ENCODE assay signal across 25 cellular contexts in the genomic region with DNA sequence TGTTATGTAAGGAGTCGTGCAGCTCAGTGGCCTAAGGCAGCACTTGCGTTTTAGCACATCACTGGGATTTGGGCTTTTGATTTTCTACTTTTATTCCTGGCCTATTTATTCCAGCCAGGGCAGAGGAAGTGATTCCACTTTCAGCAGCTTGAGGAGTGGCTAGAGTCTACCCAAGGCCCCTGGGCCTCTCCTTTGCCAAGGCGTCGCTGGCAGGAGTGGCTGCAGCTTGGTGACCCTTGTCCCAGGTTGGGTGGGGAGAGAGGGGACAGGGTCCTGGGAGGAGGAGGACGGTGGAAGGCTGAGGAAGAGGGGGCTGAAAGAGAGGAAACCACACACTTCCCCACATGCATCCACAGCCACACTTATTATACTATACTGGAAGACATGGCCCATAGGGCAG.
"Had no signal": no experiment of that assay in that cellular context is flagged by ENCODE, and none has a peak within 500 bp of the region (broad histone marks: within the 10 kb centered on the region; RNA-seq: fewer than 3 reads in every experiment).

No MANE protein-coding gene starts in this region.

- ATAC-seq: activated CD4-positive, CD25-positive, alpha-beta regulatory T cell treated with anti-CD3 and anti-CD28 coated beads, Interleukin-2, amount 50 U/mL, for 24 hours; activated naive CD8-positive, alpha-beta T cell treated with anti-CD3 and anti-CD28 coated beads, Interleukin-2, amount 50 U/mL, for 24 hours; gastrocnemius medialis; left ventricle myocardium superior; mucosa of descending colon; pancreas; sciatic nerve had no signal

- H3K27me3 ChIP-seq: breast epithelium, gastrocnemius medialis, pancreas, suprapubic skin, tibial artery had no signal

- H3K4me1 ChIP-seq: breast epithelium, gastrocnemius medialis, pancreas, prostate gland, suprapubic skin had no signal

- H3K9me3 Mint-ChIP-seq: activated naive CD4-positive, alpha-beta T cell treated with anti-CD3 and anti-CD28 coated beads, Interleukin-2, amount 50 U/mL, for 24 hours had no signal

- H3K4me3 ChIP-seq: breast epithelium, gastrocnemius medialis, mucosa of descending colon, pancreas, prostate gland, skin epidermis, suprapubic skin, tibial artery had no signal

- H3K27me3 Mint-ChIP-seq: activated naive CD4-positive, alpha-beta T cell treated with anti-CD3 and anti-CD28 coated beads, Interleukin-2, amount 50 U/mL, for 24 hours; activated naive CD8-positive, alpha-beta T cell treated with anti-CD3 and anti-CD28 coated beads, Interleukin-2, amount 50 U/mL, for 24 hours; dendritic cell treated with granulocyte-macrophage colony-stimulating factor and Interleukin-4, amounts not matched to agents 40 ng/mL and 50 ng/mL, for 4 days had no signal

- H3K27ac ChIP-seq: breast epithelium, epithelial cell of prostate, gastrocnemius medialis, pancreas, prostate gland, skin epidermis, suprapubic skin, tibial artery had no signal

- H3K4me3 Mint-ChIP-seq: activated naive CD4-positive, alpha-beta T cell treated with anti-CD3 and anti-CD28 coated beads, Interleukin-2, amount 50 U/mL, for 24 hours; activated naive CD8-positive, alpha-beta T cell treated with anti-CD3 and anti-CD28 coated beads, Interleukin-2, amount 50 U/mL, for 24 hours; dendritic cell treated with granulocyte-macrophage colony-stimulating factor and Interleukin-4, amounts not matched to agents 40 ng/mL and 50 ng/mL, for 4 days; nephron had no signal

- H3K27ac Mint-ChIP-seq: activated naive CD8-positive, alpha-beta T cell treated with anti-CD3 and anti-CD28 coated beads, Interleukin-2, amount 50 U/mL, for 24 hours; dendritic cell treated with granulocyte-macrophage colony-stimulating factor and Interleukin-4, amounts not matched to agents 40 ng/mL and 50 ng/mL, for 4 days had no signal

- DNase-seq: activated CD4-positive, alpha-beta T cell treated with anti-CD3 and anti-CD28 coated beads for 48 hours; activated CD4-positive, alpha-beta T cell treated with anti-CD3 and anti-CD28 coated beads, Interleukin-2, amount 50 U/mL, for 48 hours; activated CD8-positive, alpha-beta memory T cell treated with anti-CD3 and anti-CD28 coated beads for 24 hours; activated gamma-delta T cell treated with Interleukin-2 at 50 U/mL for 16 hours; activated naive CD8-positive, alpha-beta T cell treated with anti-CD3 and anti-CD28 coated beads, Interleukin-2, amount 50 U/mL, for 24 hours; amygdala; central memory CD4-positive, alpha-beta T cell; gastrocnemius medialis; glutamatergic neuron; left ventricle myocardium superior; mucosa of descending colon; retina; stimulated activated naive CD4-positive, alpha-beta T cell; tibial artery had no signal

- H3K9me3 ChIP-seq: breast epithelium, gastrocnemius medialis, mucosa of descending colon, pancreas, prostate gland, suprapubic skin, tibial artery had no signal

- H3K4me1 Mint-ChIP-seq: nephron had no signal

- H3K36me3 ChIP-seq: breast epithelium, prostate gland had no signal
